ENCODE assay signal across 9 cellular contexts in genomic region chr17:55053855-55054254, GRCh38.
DNase-seq lines count a peak whose midpoint lies in the region; ATAC-seq, FAIRE-seq and TF ChIP-seq lines count a peak whose summit lies in the region.
"Had no signal": no experiment of that assay in that cellular context is flagged by ENCODE, and none has a peak within 500 bp of the region (broad histone marks: within the 10 kb centered on the region; RNA-seq: fewer than 3 reads in every experiment).

No MANE protein-coding gene starts in this region.

- intact Hi-C loops in pancreas (cut with DNase I) = no loop called here

- peaks cover 0 to 7% (median 4%) of the 10 kb centered on the region in 3 donors for H3K4me1 ChIP-seq in pancreas

- WGBS in pancreas, 2 donors = 89 to 100% methylated on average over 1 of the region's 1 CpG

- no peaks in the 10 kb centered on the region for H3K36me3 ChIP-seq in pancreas

- H3K27me3 ChIP-seq in pancreas = no peaks in the 10 kb centered on the region

- ATAC-seq in pancreas (no peak), HG03196 (IDR thresholded peaks at IDR 0.05; ENCODE audit: unreplicated experiment) (no peak), HG02885 (IDR thresholded peaks at IDR 0.05; ENCODE audit: poor library complexity, unreplicated experiment) (no peak), HG03432 (IDR thresholded peaks at IDR 0.05; ENCODE audit: unreplicated experiment) (no peak)

- H3K27ac ChIP-seq in pancreas = no peak overlapping the region

- peak in 1 of 4 donors; percentile 9 for TF ChIP-seq CTCF in pancreas (IDR thresholded peaks at IDR 0.05)

- no peak overlapping the region for H3K4me3 ChIP-seq in pancreas

- peak; percentile 15 for DNase-seq in NCI-H446 treated with DMSO at 0.1 percent for 48 hours (lab: John Stamatoyannopoulos, UW)
- DNase-seq in dermis blood vessel endothelial cell = peak; percentile 25
- DNase-seq in pancreas = no peak
- DNase-seq: midbrain, NCI-H2081 had no signal

- FAIRE-seq in G401.6 (lab: Jason Lieb, UNC) = peak; percentile 56
- peak; percentile 13 for FAIRE-seq in pancreas (lab: Jason Lieb, UNC)

- H3K9me3 ChIP-seq in pancreas = no peaks in the 10 kb centered on the region

Comparison
In these comparisons a context has a peak if more than half of its experiments do, and no peak if none do; other contexts are left out.
1. DNase-seq: peak in NCI-H446 treated with DMSO at 0.1 percent for 48 hours (single experiment) and dermis blood vessel endothelial cell (single experiment); none in pancreas (0 of 6).